Comparison of ENCODE assay signal across 17 cellular contexts in genomic region chr6:113271437-113271836, GRCh38.
DNase-seq lines count a peak whose midpoint lies in the region; TF ChIP-seq lines count a peak whose summit lies in the region.
"Had no signal": no experiment of that assay in that cellular context is flagged by ENCODE, and none has a peak within 500 bp of the region (broad histone marks: within the 10 kb centered on the region; RNA-seq: fewer than 3 reads in every experiment).

No MANE protein-coding gene starts in this region.

- DNase-seq in AG08395 (ENCODE audit: low spot score) (peak; percentile 32), AG20443 (ENCODE audit: low spot score) (peak; percentile 45), brain pericyte (ENCODE audit: low read depth, low spot score) (peak; percentile 16), fibroblast of the aortic adventitia (ENCODE audit: low read depth) (peak; percentile 75), NCI-H2081 (lab: John Stamatoyannopoulos, UW) (no peak), NCI-H446 (lab: John Stamatoyannopoulos, UW) (no peak), SIG-M5 (lab: John Stamatoyannopoulos, UW) (no peak), DMS 273 treated with DMSO at 0.1 percent for 48 hours (lab: John Stamatoyannopoulos, UW) (no peak)
- DNase-seq: DND-41, HCEC 1CT, NCI-H1092 treated with DMSO at 0.1 percent for 48 hours, NCI-H146, NCI-H2029 treated with DMSO at 0.1 percent for 48 hours, NCI-H510A, NCI-H748 treated with DMSO at 0.1 percent for 48 hours, SHP77 had no signal

- H3K4me3 ChIP-seq in fibroblast of the aortic adventitia (ENCODE audit: low read depth, low read length): no peak overlapping the region
- H3K4me3 ChIP-seq: GM23338 had no signal

- no peak for TF ChIP-seq CTCF in fibroblast of the aortic adventitia (IDR thresholded peaks at IDR 0.05; ENCODE audit: insufficient read depth, low read length)

Comparison
In these comparisons a context has a peak if more than half of its experiments do, and no peak if none do; other contexts are left out.
1. DNase-seq: peak in AG08395 (single experiment), AG20443 (single experiment), brain pericyte (single experiment) and fibroblast of the aortic adventitia (single experiment); none in NCI-H2081 (0 of 2), NCI-H446 (0 of 2), SIG-M5 (single experiment) and DMS 273 treated with DMSO at 0.1 percent for 48 hours (single experiment).